In genomic region chr2:231462729-231463465, GRCh38 we compare ENCODE assay signal across 8 cellular contexts. TPM values are rescaled to one million over a fixed set of nuclear protein-coding genes. Genes with fewer than 3 reads are reported as not detected.
DNase-seq lines count a peak whose midpoint lies in the region; ATAC-seq and TF ChIP-seq lines count a peak whose summit lies in the region.

No MANE protein-coding gene starts in this region.

- H3K27ac ChIP-seq in cardiac muscle cell (no peak overlapping the region), body of pancreas (peak overlapping the region in 3 of 4 donors; percentile 96 to 100 (median 99)), uterus (peak overlapping the region; percentile 93 to 99)

- H3K4me1 Mint-ChIP-seq in memory B cell, result peaks cover 29% of the 10 kb centered on the region

- H3K9me3 Mint-ChIP-seq in memory B cell, result no peaks in the 10 kb centered on the region

- no peaks in the 10 kb centered on the region for H3K9me3 ChIP-seq in cardiac muscle cell (ENCODE audit: low read depth)
- H3K9me3 ChIP-seq in body of pancreas, result no peaks in the 10 kb centered on the region
- H3K9me3 ChIP-seq in uterus, result no peaks in the 10 kb centered on the region

- peak overlapping the region; percentile 97 for H3K4me3 Mint-ChIP-seq in memory B cell

- peaks cover 37% of the 10 kb centered on the region for H3K36me3 Mint-ChIP-seq in memory B cell

- H3K36me3 ChIP-seq in cardiac muscle cell (peaks cover 49% of the 10 kb centered on the region), body of pancreas (replicated peaks in 1 of 2; ENCODE audit: insufficient read depth in 1 of 2, low read depth in 2 of 2) (peaks cover 25 to 37% of the 10 kb centered on the region in 2 donors), uterus (no peaks in the 10 kb centered on the region)

- TF ChIP-seq CTCF in cardiac muscle cell (IDR thresholded peaks at IDR 0.05; ENCODE audit: low read depth, low read length), result no peak
- TF ChIP-seq CTCF in body of pancreas (IDR thresholded peaks at IDR 0.05), result no peak
- no peak for TF ChIP-seq CTCF in uterus (IDR thresholded peaks at IDR 0.05)

- no peak for ATAC-seq in Right ventricle myocardium superior (ENCODE audit: poor library complexity)
- ATAC-seq in body of pancreas, result no peak
- ATAC-seq in memory B cell (ENCODE audit: low read depth), result no peak

- no peaks in the 10 kb centered on the region for H3K27me3 Mint-ChIP-seq in memory B cell

- TF ChIP-seq POLR2A in body of pancreas (IDR thresholded peaks at IDR 0.05) (no peak), uterus (IDR thresholded peaks at IDR 0.05) (no peak)

- DNase-seq in cardiac muscle cell (ENCODE audit: low read depth in 1 of 2, low spot score in 1 of 2) (no peak), Right ventricle myocardium superior (no peak), body of pancreas (no peak), memory B cell (ENCODE audit: low spot score in 2 of 2) (no peak), uterus (no peak), NCI-H345 treated with DMSO at 0.1 percent for 48 hours (lab: John Stamatoyannopoulos, UW; ENCODE audit: unreplicated experiment) (no peak)
- no peak for DNase-seq in stimulated activated CD4-positive, alpha-beta T cell treated with anti-CD3 and anti-CD28 coated beads, Interleukin-4, amount 100 ng/mL, for 1 hour
- no peak for DNase-seq in activated effector memory CD4-positive, alpha-beta T cell treated with anti-CD3 and anti-CD28 coated beads, Interleukin-2, amount 50 U/mL, for 16 hours

- H3K4me3 ChIP-seq in cardiac muscle cell (peak overlapping the region; percentile 61), body of pancreas (peak overlapping the region in 1 of 2 donors; percentile 97), uterus (peak overlapping the region; percentile 70 to 89)

- intact Hi-C loops in Right ventricle myocardium superior (cut with DNase I), result loop anchor here (5.0 kb wide), 1 partner anchor 406 kb away; the partner anchor contains the start of gene PSMD1
- intact Hi-C loops in body of pancreas (cut with DNase I), result no loop called here
- intact Hi-C loops in uterus (cut with DNase I; ENCODE audit: low total_unique reads), result no loop called here

- 6 to 9% methylated on average over 4 of the region's 4 CpGs for WGBS in body of pancreas, 2 donors

- H3K27me3 ChIP-seq in cardiac muscle cell, result no peaks in the 10 kb centered on the region
- no peaks in the 10 kb centered on the region for H3K27me3 ChIP-seq in body of pancreas
- no peaks in the 10 kb centered on the region for H3K27me3 ChIP-seq in uterus

- peak overlapping the region; percentile 99 for H3K27ac Mint-ChIP-seq in memory B cell

- H3K4me1 ChIP-seq in cardiac muscle cell (ENCODE audit: low read depth) (no peaks in the 10 kb centered on the region), body of pancreas (peaks cover 36% of the 10 kb centered on the region), uterus (peaks cover 4 to 8% of the 10 kb centered on the region in 2 donors)

RNA-seq across cellular contexts. Expression of gene NCL, which starts 1.4 kb away (rescaled TPM):
- 202 and 222 TPM in 2 replicates for total RNA-seq in cardiac muscle cell
- 527 and 558 TPM in 2 replicates for polyA plus RNA-seq in cardiac muscle cell
- 190 TPM for total RNA-seq in Right ventricle myocardium superior
- 100 to 1,000 TPM; 108 to 159 TPM for total RNA-seq in body of pancreas
- 100 to 1,000 TPM in 2 of 4 donors, 10 to 100 TPM in 2; 68.8 to 429 (median 129) TPM for total RNA-seq in uterus
